In genomic region chr6:82924799-82925535, GRCh38 we compare ENCODE assay signal across 18 cellular contexts.
DNase-seq lines count a peak whose midpoint lies in the region; ATAC-seq, FAIRE-seq and TF ChIP-seq lines count a peak whose summit lies in the region.
"Had no signal": no experiment of that assay in that cellular context is flagged by ENCODE, and none has a peak within 500 bp of the region (broad histone marks: within the 10 kb centered on the region; RNA-seq: fewer than 3 reads in every experiment).

No MANE protein-coding gene starts in this region.

- no peaks in the 10 kb centered on the region for H3K9me3 ChIP-seq in thyroid gland
- H3K9me3 ChIP-seq in CD4-positive, alpha-beta memory T cell (ENCODE audit: control insufficient read depth in 1 of 2, low read length in 2 of 2) = no peaks in the 10 kb centered on the region

- no peak for TF ChIP-seq POLR2A in thyroid gland (IDR thresholded peaks at IDR 0.05)

- peak; percentile 16 for DNase-seq in AG09309 (ENCODE audit: low read depth)
- DNase-seq in HTR-8/SVneo (ENCODE audit: insufficient read length, low spot score) = no peak
- peak; percentile 58 for DNase-seq in amniotic epithelial cell (ENCODE audit: low read depth)
- peak; percentile 60 for DNase-seq in fibroblast of pulmonary artery (ENCODE audit: low read depth)
- no peak for DNase-seq in NCI-H82 (lab: John Stamatoyannopoulos, UW)
- no peak for DNase-seq in thyroid gland
- DNase-seq in activated T-cell treated with anti-CD3 and anti-CD28 coated beads, Interleukin-2, amount 50 U/mL, for 72 hours = no peak
- DNase-seq in CD4-positive, alpha-beta memory T cell = no peak
- DNase-seq: activated CD8-positive, alpha-beta T cell treated with anti-CD3 and anti-CD28 coated beads, Interleukin-2, amount 10 ng/mL, durations not matched to agents 7 days and 5 days; amniotic stem cell; COR-L47; kidney glomerular epithelial cell; MG63; NCI-H2171; NCI-H526 treated with DMSO at 0.1 percent for 48 hours; substantia nigra had no signal

- POLR2A ChIA-PET in CD4-positive, alpha-beta memory T cell (lab: Charles Lee; ENCODE audit: partially characterized antibody) = no interaction called here

- FAIRE-seq in HTR-8/SVneo (lab: Jason Lieb, UNC) = peak; percentile 44

- H3K27ac Mint-ChIP-seq in activated T-cell treated with anti-CD3 and anti-CD28 coated beads, Interleukin-2, amount 50 U/mL, for 72 hours = no peak overlapping the region
- no peak overlapping the region for H3K27ac Mint-ChIP-seq in CD4-positive, alpha-beta memory T cell
- H3K27ac Mint-ChIP-seq: activated CD8-positive, alpha-beta T cell treated with anti-CD3 and anti-CD28 coated beads, Interleukin-2, amount 10 ng/mL, durations not matched to agents 7 days and 5 days had no signal

- H3K36me3 ChIP-seq in thyroid gland = no peaks in the 10 kb centered on the region
- no peaks in the 10 kb centered on the region for H3K36me3 ChIP-seq in CD4-positive, alpha-beta memory T cell (ENCODE audit: insufficient read depth, low read length)
- H3K36me3 ChIP-seq: MG63 had no signal

- peaks cover 4 to 8% of the 10 kb centered on the region in 2 donors for H3K36me3 Mint-ChIP-seq in activated T-cell treated with anti-CD3 and anti-CD28 coated beads, Interleukin-2, amount 50 U/mL, for 72 hours (ENCODE audit: insufficient read depth in 2 of 2)
- peaks cover 23 to 39% of the 10 kb centered on the region in 2 donors for H3K36me3 Mint-ChIP-seq in CD4-positive, alpha-beta memory T cell

- intact Hi-C loops in thyroid gland (cut with DNase I) = no loop called here
- intact Hi-C loops in CD4-positive, alpha-beta memory T cell (cut with micrococcal nuclease) = no loop called here

- H3K4me3 Mint-ChIP-seq in activated T-cell treated with anti-CD3 and anti-CD28 coated beads, Interleukin-2, amount 50 U/mL, for 72 hours = no peak overlapping the region
- no peak overlapping the region for H3K4me3 Mint-ChIP-seq in CD4-positive, alpha-beta memory T cell
- H3K4me3 Mint-ChIP-seq: activated CD8-positive, alpha-beta T cell treated with anti-CD3 and anti-CD28 coated beads, Interleukin-2, amount 10 ng/mL, durations not matched to agents 7 days and 5 days had no signal

- no peaks in the 10 kb centered on the region for H3K4me1 ChIP-seq in thyroid gland
- H3K4me1 ChIP-seq in CD4-positive, alpha-beta memory T cell (ENCODE audit: insufficient read depth, low read length) = no peaks in the 10 kb centered on the region

- CTCF ChIA-PET in CD4-positive, alpha-beta memory T cell (lab: Charles Lee; ENCODE audit: partially characterized antibody) = no interaction called here

- no peak overlapping the region for H3K4me3 ChIP-seq in AG09309 (ENCODE audit: control insufficient read depth, low read depth, low read length)
- H3K4me3 ChIP-seq in fibroblast of pulmonary artery (replicated peaks; ENCODE audit: low read depth, low read length) = no peak overlapping the region
- no peak overlapping the region for H3K4me3 ChIP-seq in thyroid gland (replicated peaks in 1 of 3)
- no peak overlapping the region for H3K4me3 ChIP-seq in CD4-positive, alpha-beta memory T cell (ENCODE audit: low read length in 2 of 2)
- H3K4me3 ChIP-seq: MG63 had no signal

- WGBS in thyroid gland, 2 donors = 55 to 61% methylated on average over 3 of the region's 3 CpGs

- ATAC-seq in activated T-cell treated with anti-CD3 and anti-CD28 coated beads, Interleukin-2, amount 50 U/mL, for 72 hours (replicated peaks in 1 of 2) = no peak
- ATAC-seq: activated CD4-positive, CD25-positive, alpha-beta regulatory T cell treated with anti-CD3 and anti-CD28 coated beads, Interleukin-2, amount 50 U/mL, for 24 hours; activated CD8-positive, alpha-beta T cell treated with anti-CD3 and anti-CD28 coated beads, Interleukin-2, amount 10 ng/mL, durations not matched to agents 7 days and 5 days; Right ventricle myocardium inferior had no signal

- H3K27ac ChIP-seq in thyroid gland = no peak overlapping the region
- no peak overlapping the region for H3K27ac ChIP-seq in CD4-positive, alpha-beta memory T cell (ENCODE audit: low read depth, low read length)

- H3K27me3 ChIP-seq in thyroid gland = no peaks in the 10 kb centered on the region
- H3K27me3 ChIP-seq in CD4-positive, alpha-beta memory T cell (ENCODE audit: insufficient read depth, low read length) = no peaks in the 10 kb centered on the region
- H3K27me3 ChIP-seq: MG63 had no signal

- no peaks in the 10 kb centered on the region for H3K27me3 Mint-ChIP-seq in activated T-cell treated with anti-CD3 and anti-CD28 coated beads, Interleukin-2, amount 50 U/mL, for 72 hours (ENCODE audit: low read depth)
- no peaks in the 10 kb centered on the region for H3K27me3 Mint-ChIP-seq in CD4-positive, alpha-beta memory T cell

- no peaks in the 10 kb centered on the region for H3K4me1 Mint-ChIP-seq in activated T-cell treated with anti-CD3 and anti-CD28 coated beads, Interleukin-2, amount 50 U/mL, for 72 hours (ENCODE audit: low read depth)
- no peaks in the 10 kb centered on the region for H3K4me1 Mint-ChIP-seq in CD4-positive, alpha-beta memory T cell

- TF ChIP-seq CTCF in AG09309 (IDR thresholded peaks at IDR 0.05; ENCODE audit: control insufficient read depth, insufficient read depth, low read depth, low read length, missing control alignments) (no peak), fibroblast of pulmonary artery (IDR thresholded peaks at IDR 0.05; ENCODE audit: low read length, missing control alignments) (no peak), thyroid gland (IDR thresholded peaks at IDR 0.05) (no peak)

- H3K9me3 Mint-ChIP-seq in activated T-cell treated with anti-CD3 and anti-CD28 coated beads, Interleukin-2, amount 50 U/mL, for 72 hours = peaks cover 3 to 5% of the 10 kb centered on the region in 2 donors
- H3K9me3 Mint-ChIP-seq in CD4-positive, alpha-beta memory T cell = peaks cover 0 to 6% (median 2%) of the 10 kb centered on the region in 8 donors

Comparison
In these comparisons a context has a peak if more than half of its experiments do, and no peak if none do; other contexts are left out.
1. DNase-seq: peak in AG09309 (single experiment), amniotic epithelial cell (single experiment) and fibroblast of pulmonary artery (single experiment); none in HTR-8/SVneo (single experiment), NCI-H82 (single experiment), thyroid gland (0 of 2), activated T-cell treated with anti-CD3 and anti-CD28 coated beads, Interleukin-2, amount 50 U/mL, for 72 hours (0 of 2) and CD4-positive, alpha-beta memory T cell (0 of 5).